In genomic region chr7:140640060-140640611, GRCh38 we compare ENCODE assay signal across 1 cellular context.
TF ChIP-seq lines count a peak whose summit lies in the region.

No MANE protein-coding gene starts in this region.

TF ChIP-seq in HEK293, 187 proteins besides CTCF, POLR2A, EP300 and RAD21 (continued from another document):
- TF ChIP-seq ZNF362 (tag by site-specific recombination; IDR thresholded peaks at IDR 0.05) (no peak), ZNF514 (tag by site-specific recombination; IDR thresholded peaks at IDR 0.05) (no peak), ZNF626 (tag by site-specific recombination; IDR thresholded peaks at IDR 0.05) (no peak), ZSCAN23 (tag by site-specific recombination; IDR thresholded peaks at IDR 0.05) (no peak), ZNF26 (tag by site-specific recombination; IDR thresholded peaks at IDR 0.05) (no peak), ZNF132 (tag by site-specific recombination; IDR thresholded peaks at IDR 0.05; ENCODE audit: borderline replicate concordance) (no peak), ZNF560 (tag by site-specific recombination; IDR thresholded peaks at IDR 0.05; ENCODE audit: borderline replicate concordance) (no peak), ZNF610 (tag by site-specific recombination; IDR thresholded peaks at IDR 0.05; ENCODE audit: borderline replicate concordance) (no peak), ZNF660 (tag by site-specific recombination; IDR thresholded peaks at IDR 0.05) (no peak), ZNF146 (tag by site-specific recombination; IDR thresholded peaks at IDR 0.05) (no peak), PRDM1 (tag by site-specific recombination; IDR thresholded peaks at IDR 0.05) (no peak), ZNF248 (tag by site-specific recombination; IDR thresholded peaks at IDR 0.05) (no peak), HOXD13 (CRISPR knock-in tag; IDR thresholded peaks at IDR 0.05; ENCODE audit: borderline replicate concordance) (no peak), ZNF792 (tag by site-specific recombination; IDR thresholded peaks at IDR 0.05) (no peak), RBAK (tag by site-specific recombination; IDR thresholded peaks at IDR 0.05) (no peak), ZNF521 (tag by site-specific recombination; IDR thresholded peaks at IDR 0.05) (no peak), ZNF791 (tag by site-specific recombination; IDR thresholded peaks at IDR 0.05) (no peak), ZNF324 (tag by site-specific recombination; IDR thresholded peaks at IDR 0.05) (no peak), ZNF335 (tag by site-specific recombination; conservative IDR thresholded peaks at IDR 0.05) (peak; percentile 85), PATZ1 (tag by site-specific recombination; IDR thresholded peaks at IDR 0.05) (peak; percentile 68), ZNF701 (tag by site-specific recombination; IDR thresholded peaks at IDR 0.05) (no peak), ZNF555 (tag by site-specific recombination; conservative IDR thresholded peaks at IDR 0.05) (no peak), BCL11B (tag by site-specific recombination; IDR thresholded peaks at IDR 0.05; ENCODE audit: low read depth) (no peak), ZBTB44 (tag by site-specific recombination; IDR thresholded peaks at IDR 0.05) (no peak), SP2 (tag by site-specific recombination; IDR thresholded peaks at IDR 0.05) (peak; percentile 30), YY1 (tag by site-specific recombination; IDR thresholded peaks at IDR 0.05) (no peak; the same call in 1 of the 2 replicates), ZNF48 (tag by site-specific recombination; IDR thresholded peaks at IDR 0.05) (no peak), ZNF239 (tag by site-specific recombination; IDR thresholded peaks at IDR 0.05) (no peak), ZNF16 (tag by site-specific recombination; IDR thresholded peaks at IDR 0.05; ENCODE audit: low read depth) (0 out of 2 replicates have a peak, but pooled peaks have one; percentile 6), ATF2 (tag by site-specific recombination; IDR thresholded peaks at IDR 0.05; ENCODE audit: low read depth) (no peak), ZNF23 (tag by site-specific recombination; IDR thresholded peaks at IDR 0.05; ENCODE audit: borderline replicate concordance) (no peak), SALL2 (tag by site-specific recombination; IDR thresholded peaks at IDR 0.05; ENCODE audit: borderline replicate concordance) (no peak), PRDM4 (tag by site-specific recombination; IDR thresholded peaks at IDR 0.05) (0 out of 2 replicates have a peak, but pooled peaks have one; percentile 19), ZBTB11 (tag by site-specific recombination; conservative IDR thresholded peaks at IDR 0.05; ENCODE audit: low read depth) (no peak), KLF10 (tag by site-specific recombination; IDR thresholded peaks at IDR 0.05) (no peak), ZNF510 (tag by site-specific recombination; IDR thresholded peaks at IDR 0.05; ENCODE audit: insufficient replicate concordance) (no peak), KLF17 (tag by site-specific recombination; IDR thresholded peaks at IDR 0.05) (peak; percentile 45; the same call in 1 of the 2 replicates), ZFP37 (tag by site-specific recombination; IDR thresholded peaks at IDR 0.05) (no peak), ZNF596 (tag by site-specific recombination; IDR thresholded peaks at IDR 0.05) (no peak), GFI1B (tag by site-specific recombination; IDR thresholded peaks at IDR 0.05) (no peak), ZNF155 (tag by site-specific recombination; IDR thresholded peaks at IDR 0.05) (no peak), ZNF148 (tag by site-specific recombination; IDR thresholded peaks at IDR 0.05; ENCODE audit: borderline replicate concordance) (no peak), ZBTB48 (tag by site-specific recombination; IDR thresholded peaks at IDR 0.05) (peak; percentile 85), ZXDB (tag by site-specific recombination; IDR thresholded peaks at IDR 0.05) (peak; percentile 28)
